In genomic region chr4:6327220-6327917, GRCh38 we compare ENCODE assay signal across 8 cellular contexts. TPM values are rescaled to one million over a fixed set of nuclear protein-coding genes. Genes with fewer than 3 reads are reported as not detected.
DNase-seq lines count a peak whose midpoint lies in the region; ATAC-seq and TF ChIP-seq lines count a peak whose summit lies in the region.

No MANE protein-coding gene starts in this region.

- in situ Hi-C loops in T47D (cut with HindIII; ENCODE audit: low pct_unique_long_range_greater_than_20kb, low sequenced_read_pairs): no loop called here

- H3K4me2 ChIP-seq in DND-41 (ENCODE audit: insufficient read depth, low read length): no peak overlapping the region

- H3K9me3 Mint-ChIP-seq in WTC11: peaks cover 14% of the 10 kb centered on the region

- no peaks in the 10 kb centered on the region for H3K9me3 ChIP-seq in DND-41 (ENCODE audit: insufficient read depth, low read length, severe bottlenecking)

- no peaks in the 10 kb centered on the region for H3K4me1 ChIP-seq in DND-41 (ENCODE audit: insufficient read depth, low read length)

- CTCF ChIA-PET in WTC11 (lab: Charles Lee): interaction anchor here (0.6 to 15.7 kb wide), 53 partner anchors 11 to 506 kb away, joined by 3 to 713 read pairs (median 5); partner anchors contain the start of genes JAKMIP1, MAN2B2 and WFS1

- 0 out of 2 replicates have a peak, but pooled peaks cover 3% of the 10 kb centered on the region for H3K4me1 Mint-ChIP-seq in WTC11

- no peak overlapping the region for H3K27ac ChIP-seq in DND-41 (ENCODE audit: low read length)

- no peaks in the 10 kb centered on the region for H3K36me3 ChIP-seq in DND-41 (ENCODE audit: insufficient read depth, low read length)

- ATAC-seq in DND-41 (ENCODE audit: insufficient read depth, low read depth) (peak; percentile 93), WTC11 (peak; percentile 79), HG03159 (IDR thresholded peaks at IDR 0.05; ENCODE audit: unreplicated experiment) (no peak)

- H3K27ac Mint-ChIP-seq in WTC11: no peak overlapping the region

- H3K36me3 Mint-ChIP-seq in WTC11: no peaks in the 10 kb centered on the region

- H4K20me1 ChIP-seq in DND-41 (ENCODE audit: insufficient read depth, low read length): peaks cover 16% of the 10 kb centered on the region; the same call in 1 of the 2 replicates

- POLR2A ChIA-PET in WTC11 (lab: Charles Lee): interaction anchor here (0.6 to 1.0 kb wide), 2 partner anchors 76 to 612 kb away, joined by 3 to 9 read pairs; no protein-coding TSS in a partner anchor

- no peak overlapping the region for H3K4me3 ChIP-seq in DND-41 (ENCODE audit: low read depth in 1 of 2, low read length in 2 of 2)

- H3K4me3 Mint-ChIP-seq in WTC11: no peak overlapping the region

- DNase-seq in DND-41 (peak; percentile 74), HCEC 1CT (peak; percentile 31), NCI-H1694 (lab: John Stamatoyannopoulos, UW) (peak; percentile 63), WTC11 (ENCODE audit: low spot score) (peak; percentile 89), T47D (ENCODE audit: low read depth in 1 of 2, low spot score in 1 of 2) (peak; percentile 71 to 76), iris pigment epithelial cell (ENCODE audit: low read depth) (peak; percentile 55)
- peak; percentile 54 to 77 (median 62) for DNase-seq in stimulated activated CD4-positive, alpha-beta T cell treated with anti-CD3 and anti-CD28 coated beads, Interleukin-1b, Interleukin-23, amount 100 ng/mL, for 24 hours (ENCODE audit: low read depth in 4 of 4, low spot score in 1 of 4)

- H3K27me3 Mint-ChIP-seq in WTC11 (ENCODE audit: low read depth): no peaks in the 10 kb centered on the region

- H3K27me3 ChIP-seq in DND-41 (ENCODE audit: insufficient read depth, low read length, poor library complexity): no peaks in the 10 kb centered on the region

- H2AFZ ChIP-seq in DND-41 (ENCODE audit: low read depth, low read length): no peak overlapping the region

- peak; percentile 93 for TF ChIP-seq CTCF in DND-41 (IDR thresholded peaks at IDR 0.05; ENCODE audit: borderline replicate concordance, extremely low read depth, low read length, poor library complexity, severe bottlenecking)
- peak; percentile 95 for TF ChIP-seq CTCF in WTC11 (IDR thresholded peaks at IDR 0.05)

- H3K79me2 ChIP-seq in DND-41 (ENCODE audit: insufficient read depth, low read length): no peaks in the 10 kb centered on the region

- H3K9ac ChIP-seq in DND-41 (ENCODE audit: low read depth, low read length): no peak overlapping the region

TF ChIP-seq in WTC11, 78 proteins besides CTCF, POLR2A, EP300 and RAD21:
- no peak for TF ChIP-seq ZNF317 (CRISPR knock-in tag; IDR thresholded peaks at IDR 0.05; ENCODE audit: borderline replicate concordance, low read depth)
- TF ChIP-seq PRDM15 (CRISPR knock-in tag; IDR thresholded peaks at IDR 0.05): peak; percentile 90
TF ChIP-seq in WTC11: peak in this region for 1.

RNA-seq across cellular contexts. Expression of gene WFS1, which starts 57.7 kb away (rescaled TPM):
- 33.0 to 35.8 TPM (median 34.7 TPM) in 3 replicates for total RNA-seq in WTC11 (2021)

Comparison
In these comparisons a context has a peak if more than half of its experiments do, and no peak if none do; other contexts are left out.
1. DNase-seq: peak in every context shown above with its lines; median percentile 89 in WTC11; 74 in DND-41; 74 in T47D; 63 in NCI-H1694; 62 in stimulated activated CD4-positive, alpha-beta T cell treated with anti-CD3 and anti-CD28 coated beads, Interleukin-1b, Interleukin-23, amount 100 ng/mL, for 24 hours; 55 in iris pigment epithelial cell; 31 in HCEC 1CT.